ENCODE assay signal across 13 cellular contexts in genomic region chr3:158160958-158161357, GRCh38. TPM values are rescaled to one million over a fixed set of nuclear protein-coding genes. Genes with fewer than 3 reads are reported as not detected.
DNase-seq lines count a peak whose midpoint lies in the region; ATAC-seq, FAIRE-seq and TF ChIP-seq lines count a peak whose summit lies in the region.
"Had no signal": no experiment of that assay in that cellular context is flagged by ENCODE, and none has a peak within 500 bp of the region (broad histone marks: within the 10 kb centered on the region; RNA-seq: fewer than 3 reads in every experiment).

No MANE protein-coding gene starts in this region.

- H3F3A ChIP-seq in PC-3 (ENCODE audit: low read length, unreplicated experiment), result peaks cover 8% of the 10 kb centered on the region

- POLR2A ChIA-PET in PC-3 (lab: Charles Lee; ENCODE audit: unreplicated experiment), result interaction anchor here (0.5 kb wide), 1 partner anchor 12 kb away, joined by 5 read pairs; no protein-coding TSS in a partner anchor
- POLR2A ChIA-PET in CD8-positive, alpha-beta T cell (lab: Charles Lee), result no interaction called here

- H2AFZ ChIP-seq in PC-3 (ENCODE audit: low read length), result no peak overlapping the region

- H3K9me3 Mint-ChIP-seq in CD8-positive, alpha-beta T cell, result no peaks in the 10 kb centered on the region
- no peaks in the 10 kb centered on the region for H3K9me3 Mint-ChIP-seq in activated T-cell treated with anti-CD3 and anti-CD28 coated beads, Interleukin-2, amount 50 U/mL, for 24 hours
- H3K9me3 Mint-ChIP-seq: H9, T-cell had no signal

- no peak overlapping the region for H3K4me3 ChIP-seq in PC-3 (ENCODE audit: low read length)
- no peak overlapping the region for H3K4me3 ChIP-seq in CD8-positive, alpha-beta T cell (ENCODE audit: low read depth, low read length)
- H3K4me3 ChIP-seq: cardiac muscle cell, thoracic aorta had no signal

- peaks cover 31% of the 10 kb centered on the region for H3K79me2 ChIP-seq in PC-3 (ENCODE audit: low read length)

- peaks cover 35% of the 10 kb centered on the region for H3K36me3 Mint-ChIP-seq in CD8-positive, alpha-beta T cell
- peaks cover 58% of the 10 kb centered on the region for H3K36me3 Mint-ChIP-seq in activated T-cell treated with anti-CD3 and anti-CD28 coated beads, Interleukin-2, amount 50 U/mL, for 24 hours (ENCODE audit: low read depth)

- no peak overlapping the region for H3K27ac Mint-ChIP-seq in CD8-positive, alpha-beta T cell
- H3K27ac Mint-ChIP-seq in activated T-cell treated with anti-CD3 and anti-CD28 coated beads, Interleukin-2, amount 50 U/mL, for 24 hours, result no peak overlapping the region
- H3K27ac Mint-ChIP-seq: H9, T-cell had no signal

- H3K9me2 ChIP-seq in PC-3 (replicated peaks; ENCODE audit: low read length), result no peaks in the 10 kb centered on the region

- TF ChIP-seq CTCF in PC-3 (conservative IDR thresholded peaks at IDR 0.05; ENCODE audit: low read depth, low read length), result no peak
- TF ChIP-seq CTCF in CD8-positive, alpha-beta T cell (IDR thresholded peaks at IDR 0.05), result no peak

- peak; percentile 90 for ATAC-seq in PC-3
- ATAC-seq in CD8-positive, alpha-beta T cell, result no peak
- ATAC-seq: T-cell had no signal

- H3K27ac ChIP-seq in PC-3 (ENCODE audit: low read length), result peak overlapping the region; percentile 89
- H3K27ac ChIP-seq in CD8-positive, alpha-beta T cell (ENCODE audit: low read depth, low read length), result no peak overlapping the region
- H3K27ac ChIP-seq: cardiac muscle cell, thoracic aorta had no signal

- peak overlapping the region; percentile 74 for H3K4me2 ChIP-seq in PC-3 (ENCODE audit: low read length)

- CTCF ChIA-PET in PC-3 (lab: Charles Lee), result no interaction called here
- CTCF ChIA-PET in CD8-positive, alpha-beta T cell (lab: Charles Lee), result no interaction called here

- no peaks in the 10 kb centered on the region for H4K20me1 ChIP-seq in PC-3 (ENCODE audit: low read length)

- intact Hi-C loops in PC-3 (cut with micrococcal nuclease), result loop anchor here (2.0 to 10.0 kb wide), 2 partner anchors 46 to 178 kb away; partner anchors contain the start of gene RSRC1
- intact Hi-C loops in CD8-positive, alpha-beta T cell (cut with DNase I, micrococcal nuclease), result no loop called here

- H3K4me1 ChIP-seq in PC-3 (ENCODE audit: insufficient read depth, low read length), result peaks cover 31% of the 10 kb centered on the region
- H3K4me1 ChIP-seq in CD8-positive, alpha-beta T cell (ENCODE audit: insufficient read depth, low read length), result no peaks in the 10 kb centered on the region

- peaks cover 6% of the 10 kb centered on the region for H3K4me1 Mint-ChIP-seq in CD8-positive, alpha-beta T cell (ENCODE audit: low read depth)
- peaks cover 16% of the 10 kb centered on the region for H3K4me1 Mint-ChIP-seq in activated T-cell treated with anti-CD3 and anti-CD28 coated beads, Interleukin-2, amount 50 U/mL, for 24 hours (ENCODE audit: low read depth)
- H3K4me1 Mint-ChIP-seq: H9 had no signal

- H3K36me3 ChIP-seq in PC-3 (ENCODE audit: low read depth, low read length), result no peaks in the 10 kb centered on the region
- H3K36me3 ChIP-seq in CD8-positive, alpha-beta T cell (ENCODE audit: insufficient read depth, low read length), result no peaks in the 10 kb centered on the region
- H3K36me3 ChIP-seq: cardiac muscle cell, thoracic aorta had no signal

- FAIRE-seq in GM19239 (lab: Jason Lieb, UNC), result peak; percentile 18

- H3K9ac ChIP-seq in PC-3 (ENCODE audit: low read length), result peak overlapping the region; percentile 56

- no peaks in the 10 kb centered on the region for H3K27me3 Mint-ChIP-seq in CD8-positive, alpha-beta T cell (ENCODE audit: low read depth)
- no peaks in the 10 kb centered on the region for H3K27me3 Mint-ChIP-seq in activated T-cell treated with anti-CD3 and anti-CD28 coated beads, Interleukin-2, amount 50 U/mL, for 24 hours
- H3K27me3 Mint-ChIP-seq: T-cell had no signal

- H3K27me3 ChIP-seq in PC-3 (ENCODE audit: low read length), result no peaks in the 10 kb centered on the region
- H3K27me3 ChIP-seq in CD8-positive, alpha-beta T cell (ENCODE audit: insufficient read depth, low read length), result no peaks in the 10 kb centered on the region
- H3K27me3 ChIP-seq: cardiac muscle cell had no signal

- DNase-seq in GM19239 (ENCODE audit: insufficient read length, low spot score) (no peak), PC-3 (peak; percentile 91), epidermal melanocyte (ENCODE audit: insufficient read length, low spot score) (peak; percentile 26), renal cortical epithelial cell (ENCODE audit: low read depth) (peak; percentile 95), C1 segment of cervical spinal cord (lab: John Stamatoyannopoulos, UW) (no peak)
- DNase-seq in CD8-positive, alpha-beta T cell, result no peak
- no peak for DNase-seq in activated T-cell treated with anti-CD3 and anti-CD28 coated beads, Interleukin-2, amount 50 U/mL, for 24 hours
- DNase-seq: H9, NCI-H510A, T-cell had no signal

- no TSS peak for BruUV-seq in PC-3 (replicated peaks; lab: Mats Ljungman, UMichigan)

- H3K4me3 Mint-ChIP-seq in CD8-positive, alpha-beta T cell, result no peak overlapping the region
- H3K4me3 Mint-ChIP-seq in activated T-cell treated with anti-CD3 and anti-CD28 coated beads, Interleukin-2, amount 50 U/mL, for 24 hours, result no peak overlapping the region
- H3K4me3 Mint-ChIP-seq: H9, T-cell had no signal

- no peaks in the 10 kb centered on the region for H3K9me3 ChIP-seq in PC-3 (ENCODE audit: low read length)
- no peaks in the 10 kb centered on the region for H3K9me3 ChIP-seq in CD8-positive, alpha-beta T cell (ENCODE audit: low read length)
- H3K9me3 ChIP-seq: thoracic aorta had no signal

RNA-seq across cellular contexts. Expression of gene RSRC1, which starts 51.1 kb away (rescaled TPM):
- total RNA-seq in PC-3 (2014; rRNA removed), result 39.5 and 42.8 TPM in 2 replicates
- total RNA-seq in renal cortical epithelial cell, result 63.4 and 77.9 TPM in 2 replicates
- total RNA-seq in CD8-positive, alpha-beta T cell, result 10 to 100 TPM; 21.8 to 25.0 TPM

RNA-seq across cellular contexts. Expression of gene SHOX2, which starts 54.7 kb away (rescaled TPM):
- total RNA-seq in PC-3 (2014; rRNA removed) (0.04 TPM in 1 of 2 replicates, not detected in the other), renal cortical epithelial cell (0.05 TPM in 1 of 2 replicates, not detected in the other)
- not detected for total RNA-seq in CD8-positive, alpha-beta T cell
- total RNA-seq: H9, lung microvascular endothelial cell, T-cell had no signal

Comparison
In these comparisons a context has a peak if more than half of its experiments do, and no peak if none do; other contexts are left out.
1. DNase-seq: peak in PC-3 (single experiment), epidermal melanocyte (single experiment) and renal cortical epithelial cell (single experiment); none in GM19239 (single experiment), C1 segment of cervical spinal cord (0 of 14), CD8-positive, alpha-beta T cell (0 of 7) and activated T-cell treated with anti-CD3 and anti-CD28 coated beads, Interleukin-2, amount 50 U/mL, for 24 hours (single experiment).